ENCODE assay signal across 25 cellular contexts in genomic region chr10:122532601-122533266, GRCh38. TPM values are rescaled to one million over a fixed set of nuclear protein-coding genes. Genes with fewer than 3 reads are reported as not detected.
"Had no signal": no experiment of that assay in that cellular context is flagged by ENCODE, and none has a peak within 500 bp of the region (broad histone marks: within the 10 kb centered on the region; RNA-seq: fewer than 3 reads in every experiment).

No MANE protein-coding gene starts in this region.

- H3K36me3 ChIP-seq: gastrocnemius medialis, lower lobe of right lung, ovary, stomach, tibial artery had no signal

- H3K4me2 ChIP-seq: smooth muscle cell had no signal

- H3K27ac ChIP-seq: epithelial cell of prostate, gastrocnemius medialis, ovary, psoas muscle, stomach, testis, tibial artery had no signal

- H3K4me1 ChIP-seq: psoas muscle, testis, tibial artery had no signal

- H3K27me3 ChIP-seq: gastrocnemius medialis, ovary, testis, tibial artery had no signal

- H3K9me3 ChIP-seq: gastrocnemius medialis, lower lobe of right lung, ovary, stomach, testis, tibial artery had no signal

- H3K4me3 ChIP-seq: gastrocnemius medialis, lower lobe of right lung, ovary, psoas muscle, smooth muscle cell, stomach, testis, tibial artery had no signal

- ATAC-seq: esophagus mucosa, gastrocnemius medialis, left cardiac atrium, left ventricle myocardium superior, natural killer cell, psoas muscle, right cardiac atrium had no signal

- DNase-seq: cerebellar nuclear complex; effector CD8-positive, alpha-beta T cell; endodermal cell; foreskin fibroblast; gastrocnemius medialis; left cardiac atrium; left ventricle myocardium superior; lower lobe of right lung; natural killer cell; occipital lobe; ovary; psoas muscle; right cardiac atrium; stimulated activated CD4-positive, alpha-beta T cell treated with anti-CD3 and anti-CD28 coated beads, Interleukin-12 subunit alpha, Interleukin-12 subunit beta, amount 100 ng/mL, for 4 hours; stimulated activated CD4-positive, alpha-beta T cell treated with anti-CD3 and anti-CD28 coated beads, Interleukin-1b, Interleukin-23, amount 100 ng/mL, for 48 hours; stimulated activated CD4-positive, alpha-beta T cell treated with anti-CD3 and anti-CD28 coated beads, Interleukin-4, amount 100 ng/mL, for 1 hour; stimulated activated CD8-positive, alpha-beta memory T cell treated with anti-CD3 and anti-CD28 coated beads, Interleukin-4, amount 100 ng/mL, for 48 hours; stimulated activated naive CD4-positive, alpha-beta T cell; stomach; testis; tibial artery had no signal

RNA-seq across cellular contexts. Expression of gene DMBT1, which starts 27.8 kb away (rescaled TPM):
- total RNA-seq: endodermal cell, left cardiac atrium, natural killer cell, smooth muscle cell had no signal
- polyA plus RNA-seq: neural cell, smooth muscle cell had no signal
